ENCODE assay signal across 15 cellular contexts in genomic region chr12:27952510-27952909, GRCh38.
"Had no signal": no experiment of that assay in that cellular context is flagged by ENCODE, and none has a peak within 500 bp of the region (broad histone marks: within the 10 kb centered on the region; RNA-seq: fewer than 3 reads in every experiment).

No MANE protein-coding gene starts in this region.

- H3K27ac ChIP-seq: heart left ventricle, right atrium auricular region, tibial artery, vagina had no signal

- H3K4me3 ChIP-seq: heart left ventricle, right atrium auricular region, tibial artery, vagina had no signal

- H3K4me1 ChIP-seq: heart left ventricle, right atrium auricular region, tibial artery, vagina had no signal

- H3K27me3 ChIP-seq: heart left ventricle, right atrium auricular region, tibial artery, vagina had no signal

- H3K36me3 ChIP-seq: heart left ventricle, right atrium auricular region, tibial artery, vagina had no signal

- H3K9me3 ChIP-seq: heart left ventricle, right atrium auricular region, tibial artery, vagina had no signal

- DNase-seq: activated CD8-positive, alpha-beta memory T cell treated with anti-CD3 and anti-CD28 coated beads, Interleukin-2, amount 50 U/mL, for 4 hours; activated CD8-positive, alpha-beta T cell treated with anti-CD3 and anti-CD28 coated beads for 36 hours; activated naive CD4-positive, alpha-beta T cell treated with Interleukin-2 at 50 U/mL for 16 hours; activated naive CD8-positive, alpha-beta T cell treated with anti-CD3 and anti-CD28 coated beads, Interleukin-2, amount 50 U/mL, for 24 hours; activated T-cell treated with anti-CD3 and anti-CD28 coated beads, Interleukin-2, amount 50 U/mL, for 72 hours; foreskin melanocyte; heart left ventricle; left ventricle myocardium superior; posterior cingulate gyrus; tibial artery had no signal

- FAIRE-seq: astrocyte, colon, keratinocyte had no signal
